Comparison of ENCODE assay signal across 21 cellular contexts in genomic region chr1:115225993-115226700, GRCh38.
"Had no signal": no experiment of that assay in that cellular context is flagged by ENCODE, and none has a peak within 500 bp of the region (broad histone marks: within the 10 kb centered on the region; RNA-seq: fewer than 3 reads in every experiment).

No MANE protein-coding gene starts in this region.

- DNase-seq: cortex of kidney; dorsolateral prefrontal cortex; effector CD8-positive, alpha-beta T cell; glutamatergic neuron; immature natural killer cell; left ventricle myocardium inferior; lower lobe of right lung; ovary; small intestine; stimulated activated CD4-positive, alpha-beta T cell treated with anti-CD3 and anti-CD28 coated beads, Interleukin-2, amount 100 ng/mL, for 48 hours; stimulated activated naive CD8-positive, alpha-beta T cell treated with anti-CD3 and anti-CD28 coated beads, Interleukin-15, Interleukin-2, amounts not matched to agents 100 U/mL and 50 U/mL, for 24 hours; testis; upper lobe of right lung had no signal

- H3K4me3 Mint-ChIP-seq: central memory CD8-positive, alpha-beta T cell; immature natural killer cell; memory B cell; mesothelial cell of epicardium; natural killer cell treated with Interleukin-12 subunit alpha and Interleukin-12 subunit beta and Interleukin-15 and Interleukin-18, amount 100 ng/mL, for 72 hours had no signal

- H3K36me3 Mint-ChIP-seq: immature natural killer cell; memory B cell; mesothelial cell of epicardium; natural killer cell treated with Interleukin-12 subunit alpha and Interleukin-12 subunit beta and Interleukin-15 and Interleukin-18, amount 100 ng/mL, for 72 hours had no signal

- H3K27ac Mint-ChIP-seq: immature natural killer cell; memory B cell; mesothelial cell of epicardium; natural killer cell treated with Interleukin-12 subunit alpha and Interleukin-12 subunit beta and Interleukin-15 and Interleukin-18, amount 100 ng/mL, for 72 hours had no signal

- H3K36me3 ChIP-seq: gastroesophageal sphincter, left ventricle myocardium inferior, lower lobe of right lung, neutrophil, ovary, right atrium auricular region, tibial nerve, upper lobe of right lung had no signal

- H3K9me3 ChIP-seq: gastroesophageal sphincter, left ventricle myocardium inferior, lower lobe of right lung, neutrophil, ovary, right atrium auricular region, testis, tibial nerve, upper lobe of right lung had no signal

- H3K4me3 ChIP-seq: dorsolateral prefrontal cortex, gastroesophageal sphincter, left ventricle myocardium inferior, lower lobe of right lung, ovary, right atrium auricular region, testis, tibial nerve, upper lobe of right lung had no signal

- H3K9me3 Mint-ChIP-seq: central memory CD8-positive, alpha-beta T cell; immature natural killer cell; memory B cell; mesothelial cell of epicardium; natural killer cell treated with Interleukin-12 subunit alpha and Interleukin-12 subunit beta and Interleukin-15 and Interleukin-18, amount 100 ng/mL, for 72 hours had no signal

- H3K27me3 ChIP-seq: gastroesophageal sphincter, neutrophil, ovary, right atrium auricular region, testis, tibial nerve, upper lobe of right lung had no signal

- H3K27ac ChIP-seq: dorsolateral prefrontal cortex, gastroesophageal sphincter, left ventricle myocardium inferior, lower lobe of right lung, neutrophil, ovary, right atrium auricular region, testis, tibial nerve, upper lobe of right lung had no signal

- ATAC-seq: gastroesophageal sphincter; lower lobe of right lung; stimulated activated naive CD8-positive, alpha-beta T cell treated with anti-CD3 and anti-CD28 coated beads, Interleukin-15, Interleukin-2, amounts not matched to agents 100 U/mL and 50 U/mL, for 24 hours had no signal

- H3K4me1 Mint-ChIP-seq: central memory CD8-positive, alpha-beta T cell; immature natural killer cell; memory B cell had no signal

- H3K4me1 ChIP-seq: gastroesophageal sphincter, left ventricle myocardium inferior, lower lobe of right lung, right atrium auricular region, testis, upper lobe of right lung had no signal
